ENCODE assay signal across 8 cellular contexts in the genomic region with DNA sequence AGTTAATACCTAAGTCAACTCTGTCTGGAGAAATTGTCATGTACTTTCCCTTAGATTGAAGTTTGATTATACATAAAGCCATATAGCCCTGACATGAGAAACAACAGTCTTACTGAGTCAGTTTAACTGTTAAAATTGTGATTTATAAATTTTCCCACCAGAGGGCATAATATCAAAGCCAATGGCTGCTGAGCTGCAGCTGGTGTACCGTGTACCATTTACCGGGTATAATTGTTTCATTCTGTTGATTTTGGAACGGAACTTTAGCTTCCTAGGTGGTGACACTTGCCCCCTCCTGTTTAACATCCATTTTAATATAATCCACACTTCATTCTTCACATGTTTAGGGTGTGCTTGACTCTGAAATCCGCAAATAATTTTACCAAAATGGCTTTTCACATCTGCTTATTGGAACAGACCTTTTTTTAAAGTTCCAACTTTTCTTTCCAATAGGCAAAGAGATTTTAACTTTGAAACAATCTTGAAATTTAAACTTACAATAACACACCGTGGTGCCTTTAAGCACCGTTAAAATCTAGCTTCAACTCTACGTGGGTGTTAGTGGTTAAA.
DNase-seq lines count a peak whose midpoint lies in the region; ATAC-seq and TF ChIP-seq lines count a peak whose summit lies in the region.

No MANE protein-coding gene starts in this region.

- H3K9me3 ChIP-seq in GM23248 (ENCODE audit: low read depth) (no peaks in the 10 kb centered on the region), RWPE2 (ENCODE audit: severe bottlenecking) (no peaks in the 10 kb centered on the region)

- H3K4me1 Mint-ChIP-seq in naive thymus-derived CD8-positive, alpha-beta T cell: peaks cover 0 to 5% (median 2%) of the 10 kb centered on the region in 4 donors

- H3K9ac ChIP-seq in GM23248: no peak overlapping the region; the same call in 1 of the 2 replicates
- H3K9ac ChIP-seq in KMS-11: peak overlapping the region; percentile 6; the same call in 1 of the 2 replicates

- H2AFZ ChIP-seq in GM23248 (peak overlapping the region; percentile 79), KMS-11 (ENCODE audit: low read depth) (peak overlapping the region; percentile 54)

- no peaks in the 10 kb centered on the region for H3K36me3 ChIP-seq in GM23248 (ENCODE audit: low read depth)
- H3K36me3 ChIP-seq in KMS-11 (ENCODE audit: insufficient read depth): no peaks in the 10 kb centered on the region
- no peaks in the 10 kb centered on the region for H3K36me3 ChIP-seq in RWPE2 (ENCODE audit: low read depth)

- no peak overlapping the region for H3K27ac Mint-ChIP-seq in activated naive CD4-positive, alpha-beta T cell treated with anti-CD3 and anti-CD28 coated beads, Interleukin-2, amount 50 U/mL, for 72 hours
- no peak overlapping the region for H3K27ac Mint-ChIP-seq in naive thymus-derived CD8-positive, alpha-beta T cell

- peak; percentile 84 for TF ChIP-seq CTCF in KMS-11 (conservative IDR thresholded peaks at IDR 0.05; ENCODE audit: low read depth, low read length)
- peak; percentile 83 for TF ChIP-seq CTCF in RWPE2 (IDR thresholded peaks at IDR 0.05; ENCODE audit: poor library complexity, severe bottlenecking)

- H3K27ac ChIP-seq in GM23248: no peak overlapping the region
- H3K27ac ChIP-seq in KMS-11: no peak overlapping the region
- H3K27ac ChIP-seq in RWPE2 (ENCODE audit: poor library complexity, severe bottlenecking): no peak overlapping the region

- H3K4me1 ChIP-seq in GM23248 (ENCODE audit: insufficient read depth) (peaks cover 12% of the 10 kb centered on the region), KMS-11 (ENCODE audit: low read depth, poor library complexity, severe bottlenecking) (peaks cover 28% of the 10 kb centered on the region), RWPE2 (ENCODE audit: insufficient read depth, poor library complexity, severe bottlenecking) (no peaks in the 10 kb centered on the region)

- H3K27me3 ChIP-seq in GM23248 (replicated peaks; ENCODE audit: insufficient read depth) (no peaks in the 10 kb centered on the region), KMS-11 (ENCODE audit: insufficient read depth, low read depth) (no peaks in the 10 kb centered on the region), RWPE2 (ENCODE audit: insufficient read depth, poor library complexity, severe bottlenecking) (no peaks in the 10 kb centered on the region)

- in situ Hi-C loops in GM23248 (cut with MboI): loop anchor here (10.0 kb wide), 1 partner anchor 169 kb away; no protein-coding TSS in a partner anchor

- WGBS in GM23248 (ENCODE audit: low coverage in 1 of 2, low lambda C conversion rate in 2 of 2, missing lambda C conversion rate in 2 of 2), 2 experiments: 5% methylated on average over 7 of the region's 7 CpGs

- H3K9me2 ChIP-seq in GM23248 (ENCODE audit: insufficient read depth): no peaks in the 10 kb centered on the region

- 0 out of 2 replicates have a peak, but pooled peaks cover 8% of the 10 kb centered on the region for H3F3A ChIP-seq in GM23248 (ENCODE audit: insufficient read depth)

- peak overlapping the region; percentile 55 for H3K4me3 ChIP-seq in GM23248
- peak overlapping the region; percentile 75 for H3K4me3 ChIP-seq in KMS-11 (IDR thresholded peaks at IDR 0.05; ENCODE audit: insufficient read depth, low read depth, low read length)
- H3K4me3 ChIP-seq in RWPE2 (ENCODE audit: severe bottlenecking): no peak overlapping the region

- peak; percentile 76 to 83 for ATAC-seq in activated naive CD4-positive, alpha-beta T cell treated with anti-CD3 and anti-CD28 coated beads, Interleukin-2, amount 50 U/mL, for 72 hours
- peak; percentile 78; the same call in 2 of the 3 replicates for ATAC-seq in RWPE2 (ENCODE audit: low read depth)
- peak; percentile 82 to 87 for ATAC-seq in naive thymus-derived CD8-positive, alpha-beta T cell
- no peak for ATAC-seq in HG03135 (IDR thresholded peaks at IDR 0.05; ENCODE audit: unreplicated experiment)

- peak overlapping the region in 2 of 10 donors; percentile 22 to 43 for H3K4me3 Mint-ChIP-seq in naive thymus-derived CD8-positive, alpha-beta T cell

- no peaks in the 10 kb centered on the region for H3K36me3 Mint-ChIP-seq in activated naive CD4-positive, alpha-beta T cell treated with anti-CD3 and anti-CD28 coated beads, Interleukin-2, amount 50 U/mL, for 72 hours
- peaks cover 0 to 6% (median 0%) of the 10 kb centered on the region in 3 donors for H3K36me3 Mint-ChIP-seq in naive thymus-derived CD8-positive, alpha-beta T cell

- peak overlapping the region; percentile 64 for H3K4me2 ChIP-seq in GM23248 (ENCODE audit: unreplicated experiment)
- H3K4me2 ChIP-seq in KMS-11: peak overlapping the region; percentile 87

- TF ChIP-seq POLR2A in erythroblast (IDR thresholded peaks at IDR 0.05; ENCODE audit: low read length): no peak

- H3K9me3 Mint-ChIP-seq in activated naive CD4-positive, alpha-beta T cell treated with anti-CD3 and anti-CD28 coated beads, Interleukin-2, amount 50 U/mL, for 72 hours: no peaks in the 10 kb centered on the region
- no peaks in the 10 kb centered on the region for H3K9me3 Mint-ChIP-seq in naive thymus-derived CD8-positive, alpha-beta T cell

- no peaks in the 10 kb centered on the region for H4K20me1 ChIP-seq in GM23248 (ENCODE audit: insufficient read depth)
- H4K20me1 ChIP-seq in KMS-11 (ENCODE audit: insufficient read depth): no peaks in the 10 kb centered on the region

- POLR2A ChIA-PET in naive thymus-derived CD8-positive, alpha-beta T cell (lab: Charles Lee): interaction anchor here (1.3 kb wide), 1 partner anchor 196 kb away, joined by 3 read pairs; the partner anchor contains the start of gene DIPK2A

- no peaks in the 10 kb centered on the region for H3K27me3 Mint-ChIP-seq in naive thymus-derived CD8-positive, alpha-beta T cell

- H3K79me2 ChIP-seq in GM23248 (ENCODE audit: insufficient read depth) (no peaks in the 10 kb centered on the region), KMS-11 (ENCODE audit: insufficient read depth, low read depth) (no peaks in the 10 kb centered on the region)

- no peak for DNase-seq in activated naive CD4-positive, alpha-beta T cell treated with anti-CD3 and anti-CD28 coated beads, Interleukin-2, amount 50 U/mL, for 72 hours (ENCODE audit: low spot score in 2 of 2)
- no peak for DNase-seq in activated naive CD4-positive, alpha-beta T cell (lab: John Stamatoyannopoulos, UW)
- DNase-seq in GM23248: peak; percentile 65
- no peak for DNase-seq in RWPE2 (ENCODE audit: low spot score)
- peak; percentile 38 to 59 for DNase-seq in erythroblast (lab: John Stamatoyannopoulos, UW)
- DNase-seq in naive thymus-derived CD8-positive, alpha-beta T cell: peak in 4 of 10 donors; percentile 2 to 51 (median 44)

Comparison
In these comparisons a context has a peak if more than half of its experiments do, and no peak if none do; other contexts are left out.
1. DNase-seq: peak in GM23248 (single experiment) and erythroblast (2 of 2); none in activated naive CD4-positive, alpha-beta T cell treated with anti-CD3 and anti-CD28 coated beads, Interleukin-2, amount 50 U/mL, for 72 hours (0 of 2), activated naive CD4-positive, alpha-beta T cell (0 of 4) and RWPE2 (single experiment).